ENCODE assay signal across 10 cellular contexts in genomic region chr1:114033219-114033706, GRCh38. TPM values are rescaled to one million over a fixed set of nuclear protein-coding genes. Genes with fewer than 3 reads are reported as not detected.
DNase-seq lines count a peak whose midpoint lies in the region; ATAC-seq, FAIRE-seq and TF ChIP-seq lines count a peak whose summit lies in the region.
"Had no signal": no experiment of that assay in that cellular context is flagged by ENCODE, and none has a peak within 500 bp of the region (broad histone marks: within the 10 kb centered on the region; RNA-seq: fewer than 3 reads in every experiment).

No MANE protein-coding gene starts in this region.

- TF ChIP-seq EP300 in K562 (IDR thresholded peaks at IDR 0.05; ENCODE audit: low read length): no peak

- H3K4me3 Mint-ChIP-seq in nephron: no peak overlapping the region
- H3K4me3 Mint-ChIP-seq: memory B cell had no signal

- H3K79me2 ChIP-seq in K562 (ENCODE audit: control insufficient read depth, insufficient read depth, low read length): no peaks in the 10 kb centered on the region

- H3K4me1 ChIP-seq in K562 (replicated peaks in 1 of 2; ENCODE audit: control insufficient read depth in 2 of 2, insufficient read depth in 2 of 2, low read length in 2 of 2): no peaks in the 10 kb centered on the region
- H3K4me1 ChIP-seq: SJCRH30 had no signal

- TF ChIP-seq POLR2A in K562 (conservative IDR thresholded peaks at IDR 0.05): no peak

- no peaks in the 10 kb centered on the region for H3K4me1 Mint-ChIP-seq in nephron
- H3K4me1 Mint-ChIP-seq: memory B cell had no signal

- intact Hi-C loops in K562 (cut with micrococcal nuclease): no loop called here

- DNase-seq in EL: peak; percentile 9
- peak; percentile 34 for DNase-seq in KBM-7
- DNase-seq in K562 (ENCODE audit: extremely low read depth in 1 of 4, low spot score in 3 of 4): peak; percentile 20 to 52 (median 36)
- DNase-seq in globus pallidus (ENCODE audit: low spot score): no peak
- DNase-seq in GM19238 (ENCODE audit: insufficient read length, low spot score): no peak
- no peak for DNase-seq in T1000 (lab: John Stamatoyannopoulos, UW)

- under 1% methylated on average over 5 of the region's 5 CpGs for WGBS in K562 (ENCODE audit: insufficient coverage, low coverage, missing lambda C conversion rate)

- no peaks in the 10 kb centered on the region for H3K36me3 ChIP-seq in K562 (ENCODE audit: control insufficient read depth, insufficient read depth, low read length)
- H3K36me3 ChIP-seq: SJCRH30 had no signal

- no peaks in the 10 kb centered on the region for H3K27me3 Mint-ChIP-seq in nephron (ENCODE audit: low read depth)
- H3K27me3 Mint-ChIP-seq: memory B cell had no signal

- FAIRE-seq in K562 (lab: Jason Lieb, UNC): peak; percentile 57

- no peaks in the 10 kb centered on the region for H3K9me3 ChIP-seq in K562 (replicated peaks; ENCODE audit: control insufficient read depth, insufficient read depth, low read depth, low read length)
- H3K9me3 ChIP-seq: SJCRH30 had no signal

- H3K9me1 ChIP-seq in K562 (ENCODE audit: control insufficient read depth, insufficient read depth, low read length): no peaks in the 10 kb centered on the region

- H3K27ac Mint-ChIP-seq in nephron: no peak overlapping the region
- H3K27ac Mint-ChIP-seq: memory B cell had no signal

- POLR2A ChIA-PET in K562 (lab: Yijun Ruan, JAX): interaction anchor here (0.6 to 0.7 kb wide), 2 partner anchors 9 to 54 kb away, joined by 3 read pairs; no protein-coding TSS in a partner anchor

- peak; percentile 87 for ATAC-seq in K562
- ATAC-seq in HG03045 (IDR thresholded peaks at IDR 0.05; ENCODE audit: unreplicated experiment): no peak

- in situ Hi-C loops in KBM-7 (cut with MboI; ENCODE audit: low pct_unique_long_range_greater_than_20kb, low sequenced_read_pairs) (no loop called here), K562 (cut with MboI) (no loop called here)

- no peak overlapping the region for H3K4me2 ChIP-seq in K562 (ENCODE audit: insufficient read depth, low read length)

- peak; percentile 55 to 66 (median 62) for TF ChIP-seq CTCF in K562 (IDR thresholded peaks at IDR 0.05 in 2 of 3, conservative IDR thresholded peaks at IDR 0.05 in 1 of 3; ENCODE audit: insufficient read depth in 2 of 3, low read depth in 1 of 3, low read length in 3 of 3)
- peak; percentile 47 to 55 (median 48) for TF ChIP-seq CTCF in nephron (IDR thresholded peaks at IDR 0.05; ENCODE audit: unreplicated experiment in 3 of 3)

- no peak overlapping the region for H3K4me3 ChIP-seq in K562
- H3K4me3 ChIP-seq: SJCRH30 had no signal

- no TSS peak for BruUV-seq in K562 (replicated peaks; lab: Mats Ljungman, UMichigan)

- H3K27me3 ChIP-seq in K562 (ENCODE audit: control insufficient read depth in 2 of 2, insufficient read depth in 2 of 2, low read length in 2 of 2): peaks cover 16 to 24% of the 10 kb centered on the region in 2 experiments; a peak in 4 of 5 replicates
- H3K27me3 ChIP-seq: SJCRH30 had no signal

- no peak overlapping the region for H2AFZ ChIP-seq in K562 (ENCODE audit: low read depth, low read length)

- peak; percentile 22 to 48; a peak in 3 of 4 replicates for TF ChIP-seq RAD21 in K562 (CRISPR knock-in tag; conservative IDR thresholded peaks at IDR 0.05 in 1 of 2, IDR thresholded peaks at IDR 0.05 in 1 of 2)

- H3K27ac ChIP-seq in K562 (ENCODE audit: extremely low read depth, low read depth, low read length): no peak overlapping the region
- H3K27ac ChIP-seq: SJCRH30 had no signal

- H4K20me1 ChIP-seq in K562 (replicated peaks; ENCODE audit: control insufficient read depth, insufficient read depth, low read length): no peaks in the 10 kb centered on the region

- H3K9me3 Mint-ChIP-seq in nephron: no peaks in the 10 kb centered on the region
- H3K9me3 Mint-ChIP-seq: memory B cell had no signal

- CTCF ChIA-PET in K562 (lab: Yijun Ruan, JAX; ENCODE audit: low intra/inter-chr PET ratio): no interaction called here

- H3K9ac ChIP-seq in K562 (ENCODE audit: insufficient read depth in 1 of 2, low read depth in 2 of 2, low read length in 2 of 2): no peak overlapping the region

- no peaks in the 10 kb centered on the region for H3K36me3 Mint-ChIP-seq in nephron (ENCODE audit: low read depth)
- H3K36me3 Mint-ChIP-seq: memory B cell had no signal

TF ChIP-seq in K562, 482 proteins besides CTCF, POLR2A, EP300 and RAD21:
- peak; percentile 40; the same call in 1 of the 2 replicates for TF ChIP-seq SMC3 (conservative IDR thresholded peaks at IDR 0.05; ENCODE audit: insufficient read depth, low read depth, low read length)
- 0 out of 2 replicates have a peak, but pooled peaks have one; percentile 16 for TF ChIP-seq DEAF1 (CRISPR knock-in tag; IDR thresholded peaks at IDR 0.05)
- no peak for TF ChIP-seq NR2C1 (IDR thresholded peaks at IDR 0.05)
- TF ChIP-seq NR2C1 (tag; IDR thresholded peaks at IDR 0.05): no peak
- TF ChIP-seq, protein P1, sequence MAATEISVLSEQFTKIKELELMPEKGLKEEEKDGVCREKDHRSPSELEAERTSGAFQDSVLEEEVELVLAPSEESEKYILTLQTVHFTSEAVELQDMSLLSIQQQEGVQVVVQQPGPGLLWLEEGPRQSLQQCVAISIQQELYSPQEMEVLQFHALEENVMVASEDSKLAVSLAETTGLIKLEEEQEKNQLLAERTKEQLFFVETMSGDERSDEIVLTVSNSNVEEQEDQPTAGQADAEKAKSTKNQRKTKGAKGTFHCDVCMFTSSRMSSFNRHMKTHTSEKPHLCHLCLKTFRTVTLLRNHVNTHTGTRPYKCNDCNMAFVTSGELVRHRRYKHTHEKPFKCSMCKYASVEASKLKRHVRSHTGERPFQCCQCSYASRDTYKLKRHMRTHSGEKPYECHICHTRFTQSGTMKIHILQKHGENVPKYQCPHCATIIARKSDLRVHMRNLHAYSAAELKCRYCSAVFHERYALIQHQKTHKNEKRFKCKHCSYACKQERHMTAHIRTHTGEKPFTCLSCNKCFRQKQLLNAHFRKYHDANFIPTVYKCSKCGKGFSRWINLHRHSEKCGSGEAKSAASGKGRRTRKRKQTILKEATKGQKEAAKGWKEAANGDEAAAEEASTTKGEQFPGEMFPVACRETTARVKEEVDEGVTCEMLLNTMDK (IDR thresholded peaks at IDR 0.05; ENCODE audit: borderline replicate concordance, insufficient read depth, low read depth, low read length, poor library complexity, severe bottlenecking): peak; percentile 20
- TF ChIP-seq FOSL1 (tag; conservative IDR thresholded peaks at IDR 0.05): peak; percentile 86

RNA-seq across cellular contexts. Expression of gene OLFML3, which starts 54.0 kb away (rescaled TPM):
- total RNA-seq in K562 (2011; cell fraction: chromatin; rRNA removed; ENCODE audit: low replicate concordance): 0.28 and 0.65 TPM in 2 replicates
- total RNA-seq in K562 (2011; cell fraction: nucleolus; rRNA removed): 0.33 TPM in 1 of 2 replicates, not detected in the other
- 0.44 and 0.46 TPM in 2 replicates for total RNA-seq in K562 (2011; cell fraction: nucleoplasm; rRNA removed)
- not detected in 2 replicates for total RNA-seq in K562 (2014; rRNA removed)
- 0.07 TPM in 1 of 2 replicates, not detected in the other for total RNA-seq in K562 (2014; rRNA removed; fragmentation: Illumina TruSeq; extraction: Trizol)
- total RNA-seq in K562 (2015; rRNA removed; fragmentation: Illumina TruSeq; extraction: Trizol): 0.07 and 0.08 TPM in 2 replicates
- 0.13 and 0.16 TPM in 2 replicates for total RNA-seq in K562 (2021)
- polyA plus RNA-seq in K562 (2011; rRNA removed): not detected in 2 replicates
- 0.03 TPM in 1 of 2 replicates, not detected in the other for polyA plus RNA-seq in K562 (2011; cell fraction: cytosol; rRNA removed)
- 0.07 and 0.11 TPM in 2 replicates for polyA plus RNA-seq in K562 (2011; cell fraction: nucleus; rRNA removed)
- not detected in 2 replicates for polyA plus RNA-seq in K562 (2012)
- not detected in 2 replicates for polyA plus RNA-seq in K562 (2014; fragmentation: Illumina TruSeq; extraction: Trizol)
- polyA plus RNA-seq in K562 (2014; fragmentation: Nextera tagmentation; extraction: Ambion mirVana): not detected
- not detected in 2 replicates for polyA plus RNA-seq in K562 (2014; rRNA removed)
- 0.15 and 0.18 TPM in 2 replicates for polyA minus RNA-seq in K562 (2011; rRNA and poly(A)+ RNA removed)
- polyA minus RNA-seq in K562 (2011; cell fraction: cytosol; rRNA and poly(A)+ RNA removed): not detected in 2 replicates
- polyA minus RNA-seq in K562 (2011; cell fraction: nucleus; rRNA and poly(A)+ RNA removed): 0.40 and 0.89 TPM in 2 replicates

Comparison
In these comparisons a context has a peak if more than half of its experiments do, and no peak if none do; other contexts are left out.
1. DNase-seq: peak in EL (single experiment), KBM-7 (single experiment) and K562 (4 of 4); none in globus pallidus (single experiment), GM19238 (single experiment) and T1000 (single experiment).